In the genomic region with DNA sequence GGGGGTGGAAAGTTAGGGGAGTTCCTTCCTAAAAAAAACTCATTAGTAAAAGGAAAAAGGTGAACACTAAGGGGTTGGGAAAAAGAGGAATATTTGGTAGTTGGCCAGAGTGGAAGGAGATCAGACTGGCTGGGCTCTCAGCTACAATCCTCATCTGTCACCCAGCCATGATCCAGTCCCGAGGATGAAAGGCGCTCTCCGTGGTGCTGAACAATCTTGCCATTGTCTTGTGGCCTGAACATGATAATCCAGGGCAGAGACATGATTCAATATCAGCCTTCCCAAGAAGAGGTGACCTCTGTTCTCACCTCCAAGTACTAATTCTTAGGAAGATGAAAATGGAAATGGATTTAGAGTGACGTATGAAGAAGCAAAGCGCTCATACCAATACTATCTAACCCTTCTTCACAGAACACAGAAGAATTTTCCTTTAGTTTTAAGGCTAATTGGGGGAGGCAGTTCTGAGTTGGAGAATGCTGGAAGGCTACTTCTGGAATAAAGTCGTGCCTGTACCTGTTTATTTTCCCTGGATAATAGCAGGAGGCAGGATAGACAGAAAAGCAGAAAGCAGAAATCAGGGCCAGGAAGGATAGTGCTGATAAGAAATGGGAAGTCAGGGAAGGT, we compare ENCODE assay signal across 9 cellular contexts. TPM values are rescaled to one million over a fixed set of nuclear protein-coding genes. Genes with fewer than 3 reads are reported as not detected.
DNase-seq lines count a peak whose midpoint lies in the region; ATAC-seq, FAIRE-seq and TF ChIP-seq lines count a peak whose summit lies in the region.
"Had no signal": no experiment of that assay in that cellular context is flagged by ENCODE, and none has a peak within 500 bp of the region (broad histone marks: within the 10 kb centered on the region; RNA-seq: fewer than 3 reads in every experiment).

No MANE protein-coding gene starts in this region.

- no peaks in the 10 kb centered on the region for H3K36me3 ChIP-seq in bronchial epithelial cell (ENCODE audit: control insufficient read depth, insufficient read depth, low read length)
- H3K36me3 ChIP-seq in naive thymus-derived CD4-positive, alpha-beta T cell (ENCODE audit: control insufficient read depth in 2 of 3, insufficient read depth in 3 of 3, low read length in 3 of 3) = no peaks in the 10 kb centered on the region

- DNase-seq in ELF-1 (ENCODE audit: low read depth, low spot score) (peak; percentile 66), NB4 (ENCODE audit: low read depth) (peak; percentile 75), bronchial epithelial cell (ENCODE audit: low read depth) (peak; percentile 32), NCI-H1436 treated with DMSO at 0.1 percent for 48 hours (lab: John Stamatoyannopoulos, UW) (no peak), GF-D8 (lab: John Stamatoyannopoulos, UW) (no peak)
- peak in 6 of 9 donors; percentile 5 to 36 (median 20) for DNase-seq in naive thymus-derived CD4-positive, alpha-beta T cell

- no peak overlapping the region for H3K4me3 Mint-ChIP-seq in naive thymus-derived CD4-positive, alpha-beta T cell

- peaks cover 0 to 14% (median 0%) of the 10 kb centered on the region in 7 donors for H3K4me1 Mint-ChIP-seq in naive thymus-derived CD4-positive, alpha-beta T cell

- CTCF ChIA-PET in naive thymus-derived CD4-positive, alpha-beta T cell (lab: Charles Lee) = interaction anchor here (1.5 kb wide), 1 partner anchor 9 kb away, joined by 5 read pairs; no protein-coding TSS in a partner anchor

- TF ChIP-seq CTCF in NB4 (IDR thresholded peaks at IDR 0.05; ENCODE audit: low read depth, low read length) (no peak), bronchial epithelial cell (IDR thresholded peaks at IDR 0.05; ENCODE audit: insufficient read depth, low read length, severe bottlenecking) (no peak)

- POLR2A ChIA-PET in naive thymus-derived CD4-positive, alpha-beta T cell (lab: Charles Lee) = no interaction called here

- intact Hi-C loops in naive thymus-derived CD4-positive, alpha-beta T cell (cut with micrococcal nuclease) = no loop called here

- peak; percentile 80 for FAIRE-seq in bronchial epithelial cell (lab: Jason Lieb, UNC)

- no peak overlapping the region for H3K27ac Mint-ChIP-seq in naive thymus-derived CD4-positive, alpha-beta T cell

- H3K4me3 ChIP-seq in NB4 (ENCODE audit: low read depth, low read length) = no peak overlapping the region
- H3K4me3 ChIP-seq in bronchial epithelial cell (ENCODE audit: low read depth, low read length) = no peak overlapping the region
- H3K4me3 ChIP-seq in naive thymus-derived CD4-positive, alpha-beta T cell (ENCODE audit: low read length) = no peak overlapping the region

- peaks cover 0 to 6% (median 0%) of the 10 kb centered on the region in 11 donors for H3K9me3 Mint-ChIP-seq in naive thymus-derived CD4-positive, alpha-beta T cell

- no peaks in the 10 kb centered on the region for H3K9me3 ChIP-seq in naive thymus-derived CD4-positive, alpha-beta T cell (ENCODE audit: control insufficient read depth in 2 of 3, low read length in 3 of 3)

- no peaks in the 10 kb centered on the region for H3K27me3 Mint-ChIP-seq in naive thymus-derived CD4-positive, alpha-beta T cell

- ATAC-seq in naive thymus-derived CD4-positive, alpha-beta T cell = no peak
- ATAC-seq in HG02759 (IDR thresholded peaks at IDR 0.05; ENCODE audit: unreplicated experiment) (no peak), HG02884 (IDR thresholded peaks at IDR 0.05; ENCODE audit: unreplicated experiment) (no peak)

- no peak overlapping the region for H3K27ac ChIP-seq in naive thymus-derived CD4-positive, alpha-beta T cell (ENCODE audit: low read depth, low read length)

- H3K27me3 ChIP-seq in bronchial epithelial cell (ENCODE audit: control insufficient read depth, insufficient read depth, low read length) = no peaks in the 10 kb centered on the region
- H3K27me3 ChIP-seq in naive thymus-derived CD4-positive, alpha-beta T cell (ENCODE audit: control insufficient read depth in 2 of 2, insufficient read depth in 2 of 2, low read length in 2 of 2) = no peaks in the 10 kb centered on the region

- TF ChIP-seq POLR2A in NB4 (IDR thresholded peaks at IDR 0.05; ENCODE audit: extremely low read depth, insufficient read length) = no peak

- peaks cover 0 to 21% (median 5%) of the 10 kb centered on the region in 5 donors for H3K36me3 Mint-ChIP-seq in naive thymus-derived CD4-positive, alpha-beta T cell

- no peaks in the 10 kb centered on the region for H3K4me1 ChIP-seq in naive thymus-derived CD4-positive, alpha-beta T cell (ENCODE audit: control insufficient read depth in 2 of 2, insufficient read depth in 2 of 2, low read length in 2 of 2)

RNA-seq across cellular contexts. Expression of a gene that starts 36.6 kb away (rescaled TPM):
- 2.1 and 5.1 TPM in 2 replicates for total RNA-seq in bronchial epithelial cell
- 1 to 10 TPM in 2 of 5 experiments, under 1 TPM in 3; 0.60 to 1.9 (median 0.78) TPM for total RNA-seq in naive thymus-derived CD4-positive, alpha-beta T cell
- 1 to 10 TPM in 1 of 2 donors, under 1 TPM in 1; 0.28 to 1.4 TPM for polyA plus RNA-seq in naive thymus-derived CD4-positive, alpha-beta T cell

RNA-seq across cellular contexts. Expression of a gene that starts 45.0 kb away (rescaled TPM):
- 3.9 and 5.4 TPM in 2 replicates for total RNA-seq in bronchial epithelial cell
- total RNA-seq in naive thymus-derived CD4-positive, alpha-beta T cell = 10 to 100 TPM; 12.3 to 14.6 (median 13.4) TPM
- polyA plus RNA-seq in naive thymus-derived CD4-positive, alpha-beta T cell = 1 to 10 TPM in 1 of 2 donors, under 1 TPM in 1; 0.67 to 1.3 TPM

RNA-seq across cellular contexts. Expression of a gene that starts 45.3 kb away (rescaled TPM):
- total RNA-seq in bronchial epithelial cell = not detected in 2 replicates
- total RNA-seq in naive thymus-derived CD4-positive, alpha-beta T cell = not detected
- polyA plus RNA-seq in naive thymus-derived CD4-positive, alpha-beta T cell = not detected
- total RNA-seq: mononuclear cell had no signal

Comparison
In these comparisons a context has a peak if more than half of its experiments do, and no peak if none do; other contexts are left out.
1. DNase-seq: peak in ELF-1 (single experiment), NB4 (single experiment), bronchial epithelial cell (single experiment) and naive thymus-derived CD4-positive, alpha-beta T cell (6 of 9); none in NCI-H1436 treated with DMSO at 0.1 percent for 48 hours (single experiment) and GF-D8 (single experiment).